ENCODE assay signal across 23 cellular contexts in genomic region chr3:55588120-55588765, GRCh38.
A peak's percentile ranks its signal among the peaks of the same experiment; 100 is the strongest.
DNase-seq lines count a peak whose midpoint lies in the region; ATAC-seq, FAIRE-seq and TF ChIP-seq lines count a peak whose summit lies in the region.
"Had no signal": no experiment of that assay in that cellular context is flagged by ENCODE, and none has a peak within 500 bp of the region (broad histone marks: within the 10 kb centered on the region; RNA-seq: fewer than 3 reads in every experiment).

No MANE protein-coding gene starts in this region.

- H3K4me3 ChIP-seq in GM12865 (ENCODE audit: low read depth, low read length), result no peak overlapping the region
- H3K4me3 ChIP-seq: skin epidermis, tibial artery had no signal

- H3K4me1 ChIP-seq in foreskin keratinocyte, result peaks cover 5% of the 10 kb centered on the region
- H3K4me1 ChIP-seq: tibial artery had no signal

- ATAC-seq in HG02885 (IDR thresholded peaks at IDR 0.05; ENCODE audit: poor library complexity, unreplicated experiment) (peak; percentile 50), foreskin keratinocyte (peak; percentile 39)
- ATAC-seq: activated T-cell treated with anti-CD3 and anti-CD28 coated beads, Interleukin-2, amount 50 U/mL, for 4 hours; CD8-positive, alpha-beta T cell had no signal

- peak; percentile 57 for DNase-seq in GM12865 (ENCODE audit: low read depth)
- peak; percentile 21 for DNase-seq in GM20000 (ENCODE audit: low spot score)
- DNase-seq in foreskin keratinocyte, result no peak
- no peak for DNase-seq in inferior parietal cortex (ENCODE audit: extremely low spot score)
- no peak for DNase-seq in HuH-7 (ENCODE audit: low spot score)
- no peak for DNase-seq in activated CD4-positive, CD25-positive, alpha-beta regulatory T cell treated with anti-CD3 and anti-CD28 coated beads, Interleukin-2, amount 50 U/mL, for 72 hours
- DNase-seq in urothelium cell line (ENCODE audit: low spot score), result no peak
- DNase-seq: activated CD4-positive, alpha-beta T cell treated with anti-CD3 and anti-CD28 coated beads for 4 hours; activated naive CD4-positive, alpha-beta T cell; activated T-cell treated with anti-CD3 and anti-CD28 coated beads, Interleukin-2, amount 50 U/mL, for 4 hours; CD8-positive, alpha-beta T cell; effector CD4-positive, alpha-beta T cell; H9; islet precursor cell; NCI-H1436; NCI-H2107; nucleus accumbens; stimulated activated CD8-positive, alpha-beta memory T cell treated with anti-CD3 and anti-CD28 coated beads, Interleukin-4, amount 100 ng/mL, for 48 hours; T-helper 2 cell; tibial artery had no signal

- no peak overlapping the region for H3K27ac ChIP-seq in foreskin keratinocyte
- H3K27ac ChIP-seq: epithelial cell of prostate, skin epidermis, tibial artery had no signal

- no peak for FAIRE-seq in urothelium cell line (lab: Jason Lieb, UNC)

- TF ChIP-seq CTCF in GM12865 (IDR thresholded peaks at IDR 0.05; ENCODE audit: insufficient read depth, low read depth, low read length, missing control alignments) (no peak), GM20000 (IDR thresholded peaks at IDR 0.05; ENCODE audit: extremely low read depth, missing control alignments) (no peak), foreskin keratinocyte (conservative IDR thresholded peaks at IDR 0.05) (no peak)

- no peaks in the 10 kb centered on the region for H3K27me3 ChIP-seq in foreskin keratinocyte

Comparison
In these comparisons a context has a peak if more than half of its experiments do, and no peak if none do; other contexts are left out.
1. DNase-seq: peak in GM12865 (single experiment) and GM20000 (single experiment); none in foreskin keratinocyte (0 of 2), inferior parietal cortex (single experiment), HuH-7 (single experiment), activated CD4-positive, CD25-positive, alpha-beta regulatory T cell treated with anti-CD3 and anti-CD28 coated beads, Interleukin-2, amount 50 U/mL, for 72 hours (single experiment) and urothelium cell line (single experiment).